ENCODE assay signal across 17 cellular contexts in the genomic region with DNA sequence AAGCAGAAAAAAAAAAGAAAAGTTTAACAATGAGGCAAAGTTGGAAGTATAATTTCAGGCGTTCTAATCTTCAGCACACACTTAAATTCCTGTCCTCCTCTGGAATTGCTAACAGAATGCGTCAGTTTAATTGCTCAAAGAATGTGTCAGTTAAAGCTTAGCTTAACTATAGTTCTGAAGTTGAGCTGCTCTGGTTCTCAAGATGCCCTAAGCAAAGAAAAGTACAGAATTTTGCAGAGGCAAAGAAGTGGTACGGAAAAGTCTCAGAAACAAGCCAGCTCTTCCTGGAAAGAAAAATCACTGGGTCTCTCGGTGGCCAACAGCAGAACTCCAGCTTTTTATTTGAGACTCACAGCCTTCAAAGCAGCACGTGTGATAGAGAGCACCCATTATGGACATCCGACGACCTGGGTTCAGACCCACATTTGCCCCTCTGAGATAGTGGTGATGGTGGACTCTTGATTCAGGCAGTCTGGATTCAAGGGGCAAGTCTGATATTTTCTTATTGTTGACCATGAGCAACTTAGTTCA. TPM values are rescaled to one million over a fixed set of nuclear protein-coding genes. Genes with fewer than 3 reads are reported as not detected.
DNase-seq lines count a peak whose midpoint lies in the region; ATAC-seq and TF ChIP-seq lines count a peak whose summit lies in the region.
"Had no signal": no experiment of that assay in that cellular context is flagged by ENCODE, and none has a peak within 500 bp of the region (broad histone marks: within the 10 kb centered on the region; RNA-seq: fewer than 3 reads in every experiment).

No MANE protein-coding gene starts in this region.

- H3K9ac ChIP-seq in GM23248 (no peak overlapping the region), OCI-LY3 (ENCODE audit: low read length) (no peak overlapping the region), neural progenitor cell (no peak overlapping the region)

- H3K27me3 Mint-ChIP-seq in endothelial cell (ENCODE audit: unreplicated experiment) (no peaks in the 10 kb centered on the region), neural progenitor cell (ENCODE audit: insufficient read depth, low read depth) (peaks cover 6% of the 10 kb centered on the region), T-helper 17 cell (peaks cover 8% of the 10 kb centered on the region)
- H3K27me3 Mint-ChIP-seq: stimulated activated memory B cell treated with anti-CD40 and anti-IgM and Interleukin-4, amounts not matched to agents 10 μg/mL and 1 μg/mL and 100 μg/mL, for 72 hours had no signal

- H3K36me3 Mint-ChIP-seq in endothelial cell (ENCODE audit: low read depth, unreplicated experiment) (no peaks in the 10 kb centered on the region), neural progenitor cell (no peaks in the 10 kb centered on the region), T-helper 17 cell (ENCODE audit: low read depth) (no peaks in the 10 kb centered on the region)
- H3K36me3 Mint-ChIP-seq: activated naive CD4-positive, alpha-beta T cell treated with anti-CD3 and anti-CD28 coated beads, Interleukin-2, amount 50 U/mL, for 72 hours; stimulated activated memory B cell treated with anti-CD40 and anti-IgM and Interleukin-4, amounts not matched to agents 10 μg/mL and 1 μg/mL and 100 μg/mL, for 72 hours had no signal

- H3K4me1 Mint-ChIP-seq in endothelial cell (ENCODE audit: unreplicated experiment) = peaks cover 14% of the 10 kb centered on the region
- H3K4me1 Mint-ChIP-seq in neural progenitor cell = peaks cover 23% of the 10 kb centered on the region
- peaks cover 5% of the 10 kb centered on the region for H3K4me1 Mint-ChIP-seq in T-helper 17 cell
- H3K4me1 Mint-ChIP-seq: stimulated activated memory B cell treated with anti-CD40 and anti-IgM and Interleukin-4, amounts not matched to agents 10 μg/mL and 1 μg/mL and 100 μg/mL, for 72 hours had no signal

- H3K36me3 ChIP-seq in GM23248 (ENCODE audit: low read depth) = no peaks in the 10 kb centered on the region
- H3K36me3 ChIP-seq in OCI-LY3 (replicated peaks; ENCODE audit: low read depth, low read length) = peaks cover 5% of the 10 kb centered on the region
- no peaks in the 10 kb centered on the region for H3K36me3 ChIP-seq in neural progenitor cell
- H3K36me3 ChIP-seq in MG63 = no peaks in the 10 kb centered on the region
- H3K36me3 ChIP-seq: pancreas, tibial artery had no signal

- H4K20me1 ChIP-seq in GM23248 (ENCODE audit: insufficient read depth) (no peaks in the 10 kb centered on the region), OCI-LY3 (ENCODE audit: insufficient read depth, low read length) (no peaks in the 10 kb centered on the region), neural progenitor cell (ENCODE audit: low read depth) (no peaks in the 10 kb centered on the region)

- no peaks in the 10 kb centered on the region for H3K9me2 ChIP-seq in GM23248 (ENCODE audit: insufficient read depth)

- TF ChIP-seq CTCF in OCI-LY3 (IDR thresholded peaks at IDR 0.05; ENCODE audit: low read depth, low read length) (no peak), endothelial cell (IDR thresholded peaks at IDR 0.05; ENCODE audit: unreplicated experiment) (no peak), neural progenitor cell (IDR thresholded peaks at IDR 0.05) (no peak)

- no peak for ATAC-seq in T-helper 17 cell
- ATAC-seq: left lobe of liver; stimulated activated memory B cell treated with anti-CD40 and anti-IgM and Interleukin-4, amounts not matched to agents 10 μg/mL and 1 μg/mL and 100 μg/mL, for 72 hours had no signal

- H3K27me3 ChIP-seq in GM23248 (replicated peaks; ENCODE audit: insufficient read depth) (no peaks in the 10 kb centered on the region), OCI-LY3 (ENCODE audit: low read depth, low read length) (peaks cover 15% of the 10 kb centered on the region), neural progenitor cell (no peaks in the 10 kb centered on the region), MG63 (no peaks in the 10 kb centered on the region)
- H3K27me3 ChIP-seq: pancreas, tibial artery had no signal

- in situ Hi-C loops in GM23248 (cut with MboI) = no loop called here

- peak overlapping the region; percentile 66 for H2AFZ ChIP-seq in GM23248
- H2AFZ ChIP-seq in OCI-LY3 (ENCODE audit: low read depth, low read length) = no peak overlapping the region
- H2AFZ ChIP-seq in neural progenitor cell (replicated peaks) = no peak overlapping the region

- H3K4me2 ChIP-seq in GM23248 (ENCODE audit: unreplicated experiment) (peak overlapping the region; percentile 59), OCI-LY3 (ENCODE audit: low read length) (peak overlapping the region; percentile 97), neural progenitor cell (peak overlapping the region; percentile 28)

- H3K9me3 ChIP-seq in GM23248 (ENCODE audit: low read depth) (no peaks in the 10 kb centered on the region), OCI-LY3 (ENCODE audit: insufficient read depth, low read length) (no peaks in the 10 kb centered on the region; the same call in 1 of the 2 replicates), neural progenitor cell (ENCODE audit: low read depth) (no peaks in the 10 kb centered on the region), MG63 (no peaks in the 10 kb centered on the region), T-helper 17 cell (ENCODE audit: control insufficient read depth, low read length, poor library complexity, severe bottlenecking) (no peaks in the 10 kb centered on the region)
- H3K9me3 ChIP-seq: pancreas, tibial artery had no signal

- H3K4me3 ChIP-seq in GM23248 (peak overlapping the region; percentile 10; the same call in 1 of the 2 replicates), OCI-LY3 (ENCODE audit: low read length) (peak overlapping the region; percentile 71), neural progenitor cell (no peak overlapping the region), MG63 (no peak overlapping the region)
- H3K4me3 ChIP-seq: pancreas, tibial artery had no signal

- H3K79me2 ChIP-seq in GM23248 (ENCODE audit: insufficient read depth) = no peaks in the 10 kb centered on the region
- no peaks in the 10 kb centered on the region for H3K79me2 ChIP-seq in OCI-LY3 (ENCODE audit: low read length)
- no peaks in the 10 kb centered on the region for H3K79me2 ChIP-seq in neural progenitor cell (ENCODE audit: low read depth)

- peaks cover 27% of the 10 kb centered on the region for H3K4me1 ChIP-seq in GM23248 (ENCODE audit: insufficient read depth)
- peaks cover 48% of the 10 kb centered on the region for H3K4me1 ChIP-seq in OCI-LY3 (ENCODE audit: low read length)
- peaks cover 12% of the 10 kb centered on the region for H3K4me1 ChIP-seq in neural progenitor cell
- H3K4me1 ChIP-seq: pancreas, tibial artery had no signal

- DNase-seq in GM23248 (peak; percentile 39), endothelial cell (ENCODE audit: low spot score) (no peak), neural progenitor cell (ENCODE audit: low spot score) (no peak), MV-4-11 (lab: John Stamatoyannopoulos, UW) (no peak), HT-29 (ENCODE audit: low spot score) (no peak), MG63 (no peak), T-helper 17 cell (no peak)
- DNase-seq: activated CD4-positive, alpha-beta T cell treated with anti-CD3 and anti-CD28 coated beads, Interleukin-2, amount 50 U/mL, for 48 hours; activated T-cell treated with anti-CD3 and anti-CD28 coated beads, Interleukin-2, amount 50 U/mL, for 24 hours; C1 segment of cervical spinal cord; NCI-H1694 treated with DMSO at 0.1 percent for 48 hours; pancreas; tibial artery had no signal

- H3F3A ChIP-seq in GM23248 (ENCODE audit: insufficient read depth) = peaks cover 20% of the 10 kb centered on the region
- peaks cover 11% of the 10 kb centered on the region for H3F3A ChIP-seq in neural progenitor cell (ENCODE audit: low read depth)

- 23 to 24% methylated on average over 7 of the region's 7 CpGs for WGBS in GM23248 (ENCODE audit: low coverage in 1 of 2, low lambda C conversion rate in 2 of 2, missing lambda C conversion rate in 2 of 2), 2 experiments

- H3K27ac ChIP-seq in GM23248 (no peak overlapping the region; the same call in 1 of the 2 replicates), OCI-LY3 (ENCODE audit: low read length) (peak overlapping the region; percentile 32), neural progenitor cell (no peak overlapping the region)
- H3K27ac ChIP-seq: pancreas, tibial artery had no signal

- H3K4me3 Mint-ChIP-seq in endothelial cell (ENCODE audit: unreplicated experiment) (no peak overlapping the region), neural progenitor cell (no peak overlapping the region), T-helper 17 cell (no peak overlapping the region)
- H3K4me3 Mint-ChIP-seq: activated T-cell treated with anti-CD3 and anti-CD28 coated beads, Interleukin-2, amount 50 U/mL, for 24 hours; stimulated activated memory B cell treated with anti-CD40 and anti-IgM and Interleukin-4, amounts not matched to agents 10 μg/mL and 1 μg/mL and 100 μg/mL, for 72 hours had no signal

- H3K9me3 Mint-ChIP-seq in endothelial cell (ENCODE audit: unreplicated experiment) (no peaks in the 10 kb centered on the region), neural progenitor cell (peaks cover 15% of the 10 kb centered on the region)
- H3K9me3 Mint-ChIP-seq: activated naive CD4-positive, alpha-beta T cell treated with anti-CD3 and anti-CD28 coated beads, Interleukin-2, amount 50 U/mL, for 72 hours; activated T-cell treated with anti-CD3 and anti-CD28 coated beads, Interleukin-2, amount 50 U/mL, for 24 hours had no signal

- H3K27ac Mint-ChIP-seq in endothelial cell (ENCODE audit: unreplicated experiment) (peak overlapping the region; percentile 11), neural progenitor cell (peak overlapping the region; percentile 25), T-helper 17 cell (no peak overlapping the region)
- H3K27ac Mint-ChIP-seq: activated naive CD4-positive, alpha-beta T cell treated with anti-CD3 and anti-CD28 coated beads, Interleukin-2, amount 50 U/mL, for 72 hours; activated T-cell treated with anti-CD3 and anti-CD28 coated beads, Interleukin-2, amount 50 U/mL, for 24 hours; stimulated activated memory B cell treated with anti-CD40 and anti-IgM and Interleukin-4, amounts not matched to agents 10 μg/mL and 1 μg/mL and 100 μg/mL, for 72 hours had no signal

RNA-seq across cellular contexts. Expression of a gene that starts 22.2 kb away (rescaled TPM):
- 0.11 TPM in 1 of 2 replicates, not detected in the other for total RNA-seq in GM23248 (2014; rRNA removed; shearing (Covaris generic))
- polyA plus RNA-seq in GM23248 (2016; fragmentation: Nextera tagmentation; extraction: Ambion mirVana) = not detected in 2 replicates
- total RNA-seq in endothelial cell (ENCODE audit: unreplicated experiment) = 1.3 TPM
- 16.8 and 27.3 TPM in 2 replicates for total RNA-seq in neural progenitor cell (ENCODE audit: low replicate concordance)
- not detected in 2 replicates for total RNA-seq in HT-29 (2014; rRNA removed; shearing (Covaris generic))
- not detected in 2 replicates for total RNA-seq in MG63 (2014; rRNA removed; shearing (Covaris generic); ENCODE audit: low replicate concordance)
- under 1 TPM in 1 of 2 donors, not detected in 1; 0.16 TPM for total RNA-seq in T-helper 17 cell
- total RNA-seq: left lobe of liver had no signal

Comparison
In these comparisons a context has a peak if more than half of its experiments do, and no peak if none do; other contexts are left out.
1. H3K4me2 ChIP-seq: peak in every context shown above with its lines; median percentile 97 in OCI-LY3; 59 in GM23248; 28 in neural progenitor cell.
2. H3K4me3 ChIP-seq: peak in GM23248 (single experiment) and OCI-LY3 (single experiment); none in neural progenitor cell (single experiment) and MG63 (single experiment).